ENCODE assay signal across 1 cellular context in genomic region chr18:11247381-11247970, GRCh38.
TF ChIP-seq lines count a peak whose summit lies in the region.

No MANE protein-coding gene starts in this region.

TF ChIP-seq in HepG2, 621 proteins besides CTCF, POLR2A, EP300 and RAD21 (continued from another document):
- peak; percentile 66; the same call in 1 of the 2 replicates for TF ChIP-seq ZNF646 (CRISPR knock-in tag; IDR thresholded peaks at IDR 0.05)
- no peak for TF ChIP-seq POLR2AphosphoS2 (IDR thresholded peaks at IDR 0.05; ENCODE audit: low read depth, low read length)
